Comparison of ENCODE assay signal across 22 cellular contexts in genomic region chr16:89281829-89282228, GRCh38.
"Had no signal": no experiment of that assay in that cellular context is flagged by ENCODE, and none has a peak within 500 bp of the region (broad histone marks: within the 10 kb centered on the region; RNA-seq: fewer than 3 reads in every experiment).

No MANE protein-coding gene starts in this region.

- DNase-seq: colonic mucosa; cortex of kidney; effector CD8-positive, alpha-beta T cell; effector memory CD8-positive, alpha-beta T cell; endodermal cell; erythroblast; esophagus squamous epithelium; foreskin fibroblast; foreskin melanocyte; gastrocnemius medialis; glutamatergic neuron; head of caudate nucleus; heart right ventricle; hippocampal formation; left cardiac atrium; lower lobe of right lung; mesenchymal stem cell; mucosa of descending colon had no signal

- H3K4me1 ChIP-seq: colonic mucosa, esophagus squamous epithelium, gastrocnemius medialis, left lung, lower lobe of right lung had no signal

- H3K9me3 ChIP-seq: colonic mucosa, esophagus squamous epithelium, gastrocnemius medialis, heart right ventricle, left lung, lower lobe of right lung, mucosa of descending colon had no signal

- H3K27ac ChIP-seq: colonic mucosa, epithelial cell of prostate, esophagus squamous epithelium, gastrocnemius medialis, heart right ventricle, left lung, lower lobe of right lung had no signal

- H3K27me3 ChIP-seq: colonic mucosa, esophagus squamous epithelium, gastrocnemius medialis, heart right ventricle, left lung had no signal

- H3K4me3 ChIP-seq: colonic mucosa, esophagus squamous epithelium, gastrocnemius medialis, heart right ventricle, left lung, lower lobe of right lung, mucosa of descending colon had no signal

- ATAC-seq: effector memory CD8-positive, alpha-beta T cell; esophagus mucosa; gastrocnemius medialis; heart right ventricle; left cardiac atrium; left lung; left ventricle myocardium superior; lower lobe of right lung; mucosa of descending colon had no signal
